1 cellular context compared by ENCODE assay signal in genomic region chr6:35731736-35732532, GRCh38.
TF ChIP-seq lines count a peak whose summit lies in the region.

No MANE protein-coding gene starts in this region.

TF ChIP-seq in GM12878, 131 proteins besides CTCF, POLR2A, EP300 and RAD21 (continued from another document and continues in another):
- no peak for TF ChIP-seq ATF2 (IDR thresholded peaks at IDR 0.05; ENCODE audit: low read length)
- no peak; the same call in 1 of the 2 replicates for TF ChIP-seq ZBTB40 (IDR thresholded peaks at IDR 0.05; ENCODE audit: borderline replicate concordance)
- TF ChIP-seq MEF2A (IDR thresholded peaks at IDR 0.05; ENCODE audit: insufficient read depth, low read depth, low read length): peak; percentile 61; the same call in 1 of the 2 replicates
- TF ChIP-seq ZBTB33 (IDR thresholded peaks at IDR 0.05): no peak
- TF ChIP-seq BACH1 (IDR thresholded peaks at IDR 0.05; ENCODE audit: borderline replicate concordance): peak; percentile 74
- no peak for TF ChIP-seq ZNF622 (IDR thresholded peaks at IDR 0.05)
- peak; percentile 5; the same call in 1 of the 2 replicates for TF ChIP-seq HCFC1 (IDR thresholded peaks at IDR 0.05; ENCODE audit: low read length)
- TF ChIP-seq NFYA (IDR thresholded peaks at IDR 0.05; ENCODE audit: borderline replicate concordance, low read depth, low read length): no peak
- no peak for TF ChIP-seq E4F1 (IDR thresholded peaks at IDR 0.05; ENCODE audit: borderline replicate concordance, partially characterized antibody)
- no peak for TF ChIP-seq CUX1 (IDR thresholded peaks at IDR 0.05; ENCODE audit: insufficient replicate concordance, low read depth, low read length)
- TF ChIP-seq BCLAF1 (IDR thresholded peaks at IDR 0.05): no peak
- TF ChIP-seq GATAD2B (conservative IDR thresholded peaks at IDR 0.05; ENCODE audit: low read depth): peak; percentile 80
- no peak; the same call in 1 of the 2 replicates for TF ChIP-seq SMAD5 (IDR thresholded peaks at IDR 0.05; ENCODE audit: low read depth)
- no peak; the same call in 1 of the 2 replicates for TF ChIP-seq CBFB (IDR thresholded peaks at IDR 0.05; ENCODE audit: low read depth)
- no peak for TF ChIP-seq SREBF2 (IDR thresholded peaks at IDR 0.05; ENCODE audit: low read length)
- TF ChIP-seq IRF3 (IDR thresholded peaks at IDR 0.05): no peak
- TF ChIP-seq RELA (IDR thresholded peaks at IDR 0.05; ENCODE audit: borderline replicate concordance, partially characterized antibody): no peak
- no peak for TF ChIP-seq YBX1 (IDR thresholded peaks at IDR 0.05)
- TF ChIP-seq PKNOX1 (IDR thresholded peaks at IDR 0.05): no peak; the same call in 1 of the 2 replicates
- TF ChIP-seq ZNF24 (IDR thresholded peaks at IDR 0.05): no peak
- peak; percentile 72; the same call in 1 of the 2 replicates for TF ChIP-seq PAX5 (IDR thresholded peaks at IDR 0.05; ENCODE audit: borderline replicate concordance, low read depth, low read length)
- TF ChIP-seq BCL3 (IDR thresholded peaks at IDR 0.05; ENCODE audit: borderline replicate concordance, insufficient read depth, low read depth, low read length, poor library complexity, severe bottlenecking): peak; percentile 73
- TF ChIP-seq SUZ12 (IDR thresholded peaks at IDR 0.05; ENCODE audit: unreplicated experiment): no peak
- TF ChIP-seq NBN (IDR thresholded peaks at IDR 0.05): peak; percentile 89; the same call in 1 of the 2 replicates
- TF ChIP-seq ATF3 (IDR thresholded peaks at IDR 0.05; ENCODE audit: borderline replicate concordance, extremely low read depth, low read depth, low read length): no peak
- no peak for TF ChIP-seq HDGF (IDR thresholded peaks at IDR 0.05)
- TF ChIP-seq ZBED1 (IDR thresholded peaks at IDR 0.05; ENCODE audit: borderline replicate concordance): no peak; the same call in 1 of the 2 replicates
- TF ChIP-seq BRCA1 (IDR thresholded peaks at IDR 0.05; ENCODE audit: low read depth, low read length): no peak
- TF ChIP-seq SRF (IDR thresholded peaks at IDR 0.05; ENCODE audit: low read depth in 2 of 2, low read length in 2 of 2): peak in 1 of 2 experiments; percentile 48; a peak in 1 of 4 replicates
- no peak for TF ChIP-seq E2F4 (IDR thresholded peaks at IDR 0.05; ENCODE audit: low read depth, low read length)
